24 cellular contexts compared by ENCODE assay signal in genomic region chr12:116803018-116803736, GRCh38.
DNase-seq lines count a peak whose midpoint lies in the region; ATAC-seq and TF ChIP-seq lines count a peak whose summit lies in the region.
"Had no signal": no experiment of that assay in that cellular context is flagged by ENCODE, and none has a peak within 500 bp of the region (broad histone marks: within the 10 kb centered on the region; RNA-seq: fewer than 3 reads in every experiment).

No MANE protein-coding gene starts in this region.

- H3K36me3 ChIP-seq in MM.1S (replicated peaks; ENCODE audit: insufficient read depth, low read length) (no peaks in the 10 kb centered on the region), GM23248 (ENCODE audit: low read depth) (no peaks in the 10 kb centered on the region)
- H3K36me3 ChIP-seq: colonic mucosa, ovary, thyroid gland had no signal

- WGBS in GM23248 (ENCODE audit: low coverage in 1 of 2, low lambda C conversion rate in 2 of 2, missing lambda C conversion rate in 2 of 2), 2 experiments, result 47 to 59% methylated on average over 7 of the region's 7 CpGs

- H3K27ac ChIP-seq in MM.1S (ENCODE audit: low read length) (peak overlapping the region; percentile 82), GM23248 (no peak overlapping the region), coronary artery (no peak overlapping the region)
- H3K27ac ChIP-seq: colonic mucosa, ovary, PC-9, thyroid gland had no signal

- H3K9ac ChIP-seq in MM.1S (ENCODE audit: low read length), result no peak overlapping the region
- no peak overlapping the region for H3K9ac ChIP-seq in GM23248

- DNase-seq in GF-D8 (lab: John Stamatoyannopoulos, UW), result peak; percentile 48
- DNase-seq in MM.1S, result peak; percentile 77
- DNase-seq in germinal center (ENCODE audit: low spot score), result peak; percentile 84
- no peak for DNase-seq in GM23248
- no peak for DNase-seq in erythroblast (lab: John Stamatoyannopoulos, UW)
- DNase-seq in coronary artery (ENCODE audit: low spot score), result no peak
- DNase-seq in activated T-cell treated with anti-CD3 and anti-CD28 coated beads, Interleukin-2, amount 50 U/mL, for 1 hour, result no peak
- DNase-seq: activated CD8-positive, alpha-beta T cell treated with anti-CD3 and anti-CD28 coated beads, Interleukin-2, amount 10 ng/mL, durations not matched to agents 7 days and 5 days; activated T-cell treated with anti-CD3 and anti-CD28 coated beads, Interleukin-2, amount 50 U/mL, for 72 hours; colonic mucosa; DMS 273 treated with DMSO at 0.1 percent for 48 hours; KG1; kidney; mammary epithelial cell; naive thymus-derived CD4-positive, alpha-beta T cell; NCI-H1092; NCI-H69; ovary; PC-9; right cardiac atrium; T1000; thyroid gland had no signal

- in situ Hi-C loops in GM23248 (cut with MboI), result no loop called here

- H4K20me1 ChIP-seq in MM.1S (ENCODE audit: insufficient read depth, low read length) (no peaks in the 10 kb centered on the region), GM23248 (ENCODE audit: insufficient read depth) (no peaks in the 10 kb centered on the region)

- H3K9me2 ChIP-seq in MM.1S (replicated peaks; ENCODE audit: insufficient read depth, low read length) (no peaks in the 10 kb centered on the region), GM23248 (ENCODE audit: insufficient read depth) (no peaks in the 10 kb centered on the region)

- H3K9me3 ChIP-seq in MM.1S (replicated peaks; ENCODE audit: insufficient read depth, low read length) (no peaks in the 10 kb centered on the region), GM23248 (ENCODE audit: low read depth) (no peaks in the 10 kb centered on the region)
- H3K9me3 ChIP-seq: colonic mucosa, ovary, thyroid gland had no signal

- no peaks in the 10 kb centered on the region for H3K79me2 ChIP-seq in MM.1S (ENCODE audit: low read length)
- no peaks in the 10 kb centered on the region for H3K79me2 ChIP-seq in GM23248 (ENCODE audit: insufficient read depth)

- H3F3A ChIP-seq in MM.1S (ENCODE audit: insufficient read depth, low read length) (peaks cover 11% of the 10 kb centered on the region), GM23248 (ENCODE audit: insufficient read depth) (no peaks in the 10 kb centered on the region)

- H2AFZ ChIP-seq in MM.1S (ENCODE audit: low read length) (no peak overlapping the region), GM23248 (no peak overlapping the region)
- H2AFZ ChIP-seq: PC-9 had no signal

- H3K4me2 ChIP-seq in MM.1S (ENCODE audit: low read depth, low read length) (0 out of 2 replicates have a peak overlapping the region, but pooled peaks have one; percentile 18), GM23248 (ENCODE audit: unreplicated experiment) (no peak overlapping the region)
- H3K4me2 ChIP-seq: PC-9 had no signal

- TF ChIP-seq POLR2A in erythroblast (IDR thresholded peaks at IDR 0.05; ENCODE audit: low read length), result no peak

- no peak for TF ChIP-seq CTCF in MM.1S (IDR thresholded peaks at IDR 0.05; ENCODE audit: low read length)
- TF ChIP-seq CTCF in coronary artery (IDR thresholded peaks at IDR 0.05), result no peak

- H3K4me1 ChIP-seq in MM.1S (ENCODE audit: low read length) (peaks cover 18% of the 10 kb centered on the region), GM23248 (ENCODE audit: insufficient read depth) (no peaks in the 10 kb centered on the region)
- H3K4me1 ChIP-seq: colonic mucosa had no signal

- peak; percentile 62 for ATAC-seq in HG02840 (IDR thresholded peaks at IDR 0.05; ENCODE audit: low FRiP score, unreplicated experiment)
- ATAC-seq: activated CD4-positive, CD25-positive, alpha-beta regulatory T cell treated with anti-CD3 and anti-CD28 coated beads, Interleukin-2, amount 50 U/mL, for 24 hours; activated CD8-positive, alpha-beta T cell treated with anti-CD3 and anti-CD28 coated beads, Interleukin-2, amount 10 ng/mL, durations not matched to agents 7 days and 5 days; activated T-cell treated with anti-CD3 and anti-CD28 coated beads, Interleukin-2, amount 50 U/mL, for 72 hours; naive thymus-derived CD4-positive, alpha-beta T cell; right cardiac atrium had no signal

- no peak overlapping the region for H3K4me3 ChIP-seq in MM.1S (ENCODE audit: low read length)
- no peak overlapping the region for H3K4me3 ChIP-seq in GM23248
- H3K4me3 ChIP-seq in coronary artery, result no peak overlapping the region
- H3K4me3 ChIP-seq: colonic mucosa, ovary, PC-9, thyroid gland had no signal

- H3K27me3 ChIP-seq in MM.1S (replicated peaks; ENCODE audit: insufficient read depth, low read length) (no peaks in the 10 kb centered on the region), GM23248 (replicated peaks; ENCODE audit: insufficient read depth) (no peaks in the 10 kb centered on the region; the same call in 1 of the 2 replicates)
- H3K27me3 ChIP-seq: colonic mucosa, ovary, thyroid gland had no signal

Comparison
In these comparisons a context has a peak if more than half of its experiments do, and no peak if none do; other contexts are left out.
1. DNase-seq: peak in GF-D8 (single experiment), MM.1S (single experiment) and germinal center (single experiment); none in GM23248 (single experiment), erythroblast (0 of 2), coronary artery (single experiment) and activated T-cell treated with anti-CD3 and anti-CD28 coated beads, Interleukin-2, amount 50 U/mL, for 1 hour (single experiment).